ENCODE assay signal across 15 cellular contexts in genomic region chr1:115281143-115281542, GRCh38. TPM values are rescaled to one million over a fixed set of nuclear protein-coding genes. Genes with fewer than 3 reads are reported as not detected.
"Had no signal": no experiment of that assay in that cellular context is flagged by ENCODE, and none has a peak within 500 bp of the region (broad histone marks: within the 10 kb centered on the region; RNA-seq: fewer than 3 reads in every experiment).

No MANE protein-coding gene starts in this region.

- H2AFZ ChIP-seq: hepatocyte had no signal

- H3K27ac Mint-ChIP-seq: natural killer cell, progenitor cell of endocrine pancreas had no signal

- H3K9me3 ChIP-seq: pancreas had no signal

- H3K79me2 ChIP-seq: hepatocyte had no signal

- H3K27me3 ChIP-seq: dorsolateral prefrontal cortex, hepatocyte, pancreas had no signal

- H3K4me1 ChIP-seq: foreskin keratinocyte, pancreas had no signal

- H3K36me3 ChIP-seq: pancreas had no signal

- ATAC-seq: foreskin keratinocyte, natural killer cell, pancreas, right cardiac atrium had no signal

- H3K9me3 Mint-ChIP-seq: natural killer cell had no signal

- DNase-seq: dorsolateral prefrontal cortex; effector CD8-positive, alpha-beta T cell; foreskin keratinocyte; mammary epithelial cell; natural killer cell; occipital lobe; pancreas; right cardiac atrium; small intestine; stimulated activated CD4-positive, alpha-beta T cell treated with anti-CD3 and anti-CD28 coated beads, Interleukin-12 subunit alpha, Interleukin-12 subunit beta, amount 100 ng/mL, for 4 hours; stimulated activated naive CD4-positive, alpha-beta T cell treated with Interleukin-2 at 50 U/mL for 16 hours; trophoblast cell had no signal

- H3K4me1 Mint-ChIP-seq: natural killer cell had no signal

- H3K27me3 Mint-ChIP-seq: progenitor cell of endocrine pancreas had no signal

- H3K4me3 Mint-ChIP-seq: natural killer cell had no signal

- H3K36me3 Mint-ChIP-seq: natural killer cell had no signal

- H3K4me3 ChIP-seq: coronary artery, dorsolateral prefrontal cortex, hepatocyte, pancreas had no signal

- H3K27ac ChIP-seq: dorsolateral prefrontal cortex, foreskin keratinocyte, pancreas had no signal

RNA-seq across cellular contexts. Expression of gene NGF, which starts 56.9 kb away (rescaled TPM):
- total RNA-seq: natural killer cell had no signal
- polyA plus RNA-seq: mammary epithelial cell had no signal
